In the genomic region with DNA sequence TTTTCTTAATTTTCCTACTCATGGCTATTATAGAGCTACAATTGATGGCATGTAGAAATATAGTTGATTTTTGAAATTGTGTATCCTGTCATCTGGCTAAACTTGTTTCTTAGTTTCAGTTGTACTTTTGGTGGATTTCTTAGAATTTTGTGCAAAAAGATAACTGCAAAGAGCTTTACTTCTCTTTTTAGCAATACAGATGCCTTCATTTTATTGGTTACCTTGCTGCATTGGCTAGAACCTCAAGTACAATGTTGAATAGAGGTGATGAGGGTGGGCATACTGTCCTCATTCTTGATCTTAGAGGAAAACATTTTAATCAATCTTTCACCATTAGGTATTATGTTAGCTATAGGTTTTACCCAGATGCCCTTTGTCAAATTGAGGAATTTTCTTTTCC, we compare ENCODE assay signal across 24 cellular contexts.
"Had no signal": no experiment of that assay in that cellular context is flagged by ENCODE, and none has a peak within 500 bp of the region (broad histone marks: within the 10 kb centered on the region; RNA-seq: fewer than 3 reads in every experiment).

No MANE protein-coding gene starts in this region.

- H3K27me3 ChIP-seq: breast epithelium, neural progenitor cell, right atrium auricular region, tibial nerve had no signal

- H3K9me3 Mint-ChIP-seq: activated CD4-positive, alpha-beta T cell treated with anti-CD3 and anti-CD28 coated beads, Interleukin-2, amount 10 ng/mL, durations not matched to agents 7 days and 5 days had no signal

- H3K27ac Mint-ChIP-seq: activated CD4-positive, alpha-beta T cell treated with anti-CD3 and anti-CD28 coated beads, Interleukin-2, amount 10 ng/mL, durations not matched to agents 7 days and 5 days; activated T-cell treated with anti-CD3 and anti-CD28 coated beads, Interleukin-2, amount 50 U/mL, for 24 hours; neural progenitor cell had no signal

- H3K4me3 Mint-ChIP-seq: activated CD4-positive, alpha-beta T cell treated with anti-CD3 and anti-CD28 coated beads, Interleukin-2, amount 10 ng/mL, durations not matched to agents 7 days and 5 days; activated T-cell treated with anti-CD3 and anti-CD28 coated beads, Interleukin-2, amount 50 U/mL, for 24 hours; memory B cell; naive thymus-derived CD4-positive, alpha-beta T cell; neural progenitor cell had no signal

- DNase-seq: activated CD4-positive, alpha-beta T cell treated with anti-CD3 and anti-CD28 coated beads, Interleukin-2, amount 10 ng/mL, durations not matched to agents 7 days and 5 days; activated CD8-positive, alpha-beta memory T cell treated with anti-CD3 and anti-CD28 coated beads, Interleukin-2, amount 50 U/mL, for 48 hours; activated gamma-delta T cell; activated naive CD4-positive, alpha-beta T cell treated with anti-CD3 and anti-CD28 coated beads, Interleukin-2, amount 50 U/mL, for 16 hours; activated T-cell treated with anti-CD3 and anti-CD28 coated beads, Interleukin-2, amount 50 U/mL, for 24 hours; central memory CD4-positive, alpha-beta T cell; dermis blood vessel endothelial cell; effector CD4-positive, alpha-beta T cell; esophagus squamous epithelium; foreskin melanocyte; heart right ventricle; midbrain; naive thymus-derived CD4-positive, alpha-beta T cell; occipital lobe; spleen; stimulated activated naive CD4-positive, alpha-beta T cell treated with Interleukin-2 at 50 U/mL for 16 hours; WERI-Rb-1 had no signal

- H3K4me1 ChIP-seq: breast epithelium had no signal

- H3K27ac ChIP-seq: breast epithelium, epithelial cell of prostate, esophagus squamous epithelium, heart right ventricle, neural progenitor cell, right atrium auricular region, spleen, tibial nerve, WERI-Rb-1 had no signal

- H3K4me3 ChIP-seq: breast epithelium, esophagus squamous epithelium, heart right ventricle, neural progenitor cell, right atrium auricular region, spleen, tibial nerve had no signal

- H3K36me3 ChIP-seq: breast epithelium, esophagus squamous epithelium, heart right ventricle, neural progenitor cell, right atrium auricular region, spleen, tibial nerve, WERI-Rb-1 had no signal

- ATAC-seq: activated CD4-positive, CD25-positive, alpha-beta regulatory T cell treated with anti-CD3 and anti-CD28 coated beads, Interleukin-2, amount 50 U/mL, for 24 hours; heart right ventricle; naive thymus-derived CD4-positive, alpha-beta T cell had no signal

- H3K4me1 Mint-ChIP-seq: memory B cell had no signal

- H3K9me3 ChIP-seq: breast epithelium, right atrium auricular region had no signal

- H3K36me3 Mint-ChIP-seq: memory B cell, neural progenitor cell had no signal
